ENCODE assay signal across 1 cellular context in genomic region chr16:10579965-10580918, GRCh38.
TF ChIP-seq lines count a peak whose summit lies in the region.

TSS of gene EMP2 (minus strand) at chr16:10580598. CDS start at chr16:10547617, 32,981 bp downstream.

TF ChIP-seq in WTC11, 78 proteins besides CTCF, POLR2A, EP300 and RAD21 (continued from another document):
- TF ChIP-seq ATF6 (CRISPR knock-in tag; IDR thresholded peaks at IDR 0.05) (peak; percentile 50; the same call in 1 of the 2 replicates), ETV6 (CRISPR knock-in tag; IDR thresholded peaks at IDR 0.05) (no peak; the same call in 1 of the 2 replicates), SP1 (CRISPR knock-in tag; conservative IDR thresholded peaks at IDR 0.05) (0 out of 2 replicates have a peak, but pooled peaks have one; percentile 28), USF1 (CRISPR knock-in tag; IDR thresholded peaks at IDR 0.05) (peak; percentile 45; the same call in 1 of the 2 replicates), E2F5 (CRISPR knock-in tag; IDR thresholded peaks at IDR 0.05) (peak; percentile 65; the same call in 1 of the 2 replicates), NR3C1 (CRISPR knock-in tag; conservative IDR thresholded peaks at IDR 0.05; ENCODE audit: low read depth) (no peak), NR2C2 (CRISPR knock-in tag; IDR thresholded peaks at IDR 0.05) (no peak), MLX (CRISPR knock-in tag; IDR thresholded peaks at IDR 0.05) (no peak), STAT6 (CRISPR knock-in tag; conservative IDR thresholded peaks at IDR 0.05; ENCODE audit: low read depth) (no peak), FOXK1 (CRISPR knock-in tag; IDR thresholded peaks at IDR 0.05) (no peak), ZNF121 (CRISPR knock-in tag; IDR thresholded peaks at IDR 0.05) (no peak), E2F4 (CRISPR knock-in tag; IDR thresholded peaks at IDR 0.05; ENCODE audit: borderline replicate concordance, low read depth) (no peak), SMAD4 (CRISPR knock-in tag; IDR thresholded peaks at IDR 0.05) (no peak), HMGA2 (CRISPR knock-in tag; IDR thresholded peaks at IDR 0.05) (no peak), ZBTB21 (CRISPR knock-in tag; IDR thresholded peaks at IDR 0.05; ENCODE audit: borderline replicate concordance) (no peak), GABPB1 (CRISPR knock-in tag; IDR thresholded peaks at IDR 0.05) (peak; percentile 57), CREB1 (CRISPR knock-in tag; IDR thresholded peaks at IDR 0.05) (no peak), ZNF263 (CRISPR knock-in tag; IDR thresholded peaks at IDR 0.05; ENCODE audit: low read depth) (no peak; the same call in none of the 2 replicates), PRRX2 (CRISPR knock-in tag; IDR thresholded peaks at IDR 0.05) (no peak), NR1H2 (CRISPR knock-in tag; IDR thresholded peaks at IDR 0.05) (no peak), ZNF396 (CRISPR knock-in tag; IDR thresholded peaks at IDR 0.05; ENCODE audit: borderline replicate concordance) (no peak), E2F1 (CRISPR knock-in tag; IDR thresholded peaks at IDR 0.05) (no peak), ATF3 (CRISPR knock-in tag; conservative IDR thresholded peaks at IDR 0.05) (no peak), CREM (CRISPR knock-in tag; IDR thresholded peaks at IDR 0.05) (peak; percentile 61; the same call in 1 of the 2 replicates), CBFB (CRISPR knock-in tag; IDR thresholded peaks at IDR 0.05; ENCODE audit: low read depth) (no peak), SOX15 (CRISPR knock-in tag; IDR thresholded peaks at IDR 0.05) (no peak)
